In the genomic region with DNA sequence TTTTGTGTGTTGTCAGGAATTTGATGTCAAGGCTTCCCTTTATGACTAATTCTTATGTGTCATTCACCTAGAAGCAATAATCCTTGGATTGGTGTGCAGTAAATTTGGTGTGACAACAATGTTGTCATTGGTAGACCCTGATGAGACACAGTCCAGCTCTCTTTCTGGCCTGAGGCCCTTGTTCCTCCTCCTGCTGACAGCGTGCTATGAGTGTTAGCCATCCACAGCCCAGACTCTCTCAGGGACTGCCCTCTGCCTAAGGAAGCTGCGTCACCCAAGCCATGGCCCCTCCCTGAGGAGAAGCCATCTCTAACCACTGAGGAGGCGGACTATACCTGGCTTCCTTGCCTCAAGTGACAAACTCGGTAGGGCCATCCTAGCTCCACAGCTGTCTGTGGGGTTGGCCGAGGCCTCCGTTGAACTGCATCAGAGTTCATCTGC, we compare ENCODE assay signal across 15 cellular contexts. TPM values are rescaled to one million over a fixed set of nuclear protein-coding genes. Genes with fewer than 3 reads are reported as not detected.
DNase-seq lines count a peak whose midpoint lies in the region; TF ChIP-seq lines count a peak whose summit lies in the region.
"Had no signal": no experiment of that assay in that cellular context is flagged by ENCODE, and none has a peak within 500 bp of the region (broad histone marks: within the 10 kb centered on the region; RNA-seq: fewer than 3 reads in every experiment).

No MANE protein-coding gene starts in this region.

- H4K20me1 ChIP-seq in GM23248 (ENCODE audit: insufficient read depth), result no peaks in the 10 kb centered on the region
- H4K20me1 ChIP-seq: BLaER1 had no signal

- H3K4me1 ChIP-seq in GM23248 (ENCODE audit: insufficient read depth) (peaks cover 60% of the 10 kb centered on the region), esophagus (ENCODE audit: control insufficient read depth in 2 of 2, insufficient read depth in 2 of 2, low read length in 1 of 2) (peaks cover under 1 to 6% of the 10 kb centered on the region in 2 donors), trophoblast cell (ENCODE audit: control insufficient read depth in 1 of 2, insufficient read depth in 2 of 2, low read length in 2 of 2) (peaks cover 14 to 27% of the 10 kb centered on the region in 2 experiments), thyroid gland (peaks cover 25 to 35% of the 10 kb centered on the region in 2 donors)
- H3K4me1 ChIP-seq: BLaER1 had no signal

- H4K12ac ChIP-seq in trophoblast cell (ENCODE audit: low read depth, low read length), result peak overlapping the region; percentile 40

- peaks cover 38% of the 10 kb centered on the region for H3F3A ChIP-seq in GM23248 (ENCODE audit: insufficient read depth)

- H3K4ac ChIP-seq in trophoblast cell (ENCODE audit: low read depth, low read length), result no peak overlapping the region

- peak overlapping the region; percentile 93 for H4K91ac ChIP-seq in trophoblast cell (ENCODE audit: low read depth, low read length)

- H2BK5ac ChIP-seq in trophoblast cell (ENCODE audit: low read depth, low read length, poor library complexity), result peak overlapping the region; percentile 74

- H2AK5ac ChIP-seq in trophoblast cell (ENCODE audit: low read length), result peak overlapping the region; percentile 13

- peak overlapping the region; percentile 44 for H3K18ac ChIP-seq in trophoblast cell (ENCODE audit: low read length)

- TF ChIP-seq POLR2A in thyroid gland (IDR thresholded peaks at IDR 0.05), result no peak

- H3K9me2 ChIP-seq in GM23248 (ENCODE audit: insufficient read depth), result no peaks in the 10 kb centered on the region

- 82 to 89% methylated on average over 6 of the region's 6 CpGs for WGBS in GM23248 (ENCODE audit: low coverage in 1 of 2, low lambda C conversion rate in 2 of 2, missing lambda C conversion rate in 2 of 2), 2 experiments
- 87% methylated on average over 6 of the region's 6 CpGs for WGBS in esophagus, 2 donors
- WGBS in trophoblast cell (ENCODE audit: extremely low coverage, insufficient coverage, insufficient read length), result no CpG with 5 or more reads among the region's 6 CpGs
- 89 to 94% methylated on average over 6 of the region's 6 CpGs for WGBS in thyroid gland, 2 donors

- peak overlapping the region; percentile 68 for H4K8ac ChIP-seq in trophoblast cell (ENCODE audit: low read depth, low read length)

- peak overlapping the region; percentile 69 for H2BK12ac ChIP-seq in trophoblast cell (ENCODE audit: low read length)

- DNase-seq in GM23248 (peak; percentile 65), RPMI7951 (ENCODE audit: low read depth) (peak; percentile 93), trophoblast cell (peak; percentile 93 to 94), ureter (ENCODE audit: low spot score) (no peak), posterior cingulate gyrus (no peak), NCI-H226 (no peak), thyroid gland (no peak)
- DNase-seq: activated naive CD4-positive, alpha-beta T cell treated with Interleukin-2 at 50 U/mL for 16 hours; DND-41; gastrocnemius medialis; psoas muscle; SJCRH30 had no signal

- H3K4me2 ChIP-seq in GM23248 (ENCODE audit: unreplicated experiment) (no peak overlapping the region), trophoblast cell (ENCODE audit: low read length) (no peak overlapping the region)
- H3K4me2 ChIP-seq: BLaER1 had no signal

- H3K27ac ChIP-seq in GM23248, result peak overlapping the region; percentile 28; the same call in 1 of the 2 replicates
- H3K27ac ChIP-seq in esophagus (ENCODE audit: low read depth in 2 of 2, low read length in 1 of 2), result peak overlapping the region; percentile 79 to 93
- peak overlapping the region; percentile 40 for H3K27ac ChIP-seq in trophoblast cell (ENCODE audit: low read depth, low read length)
- no peak overlapping the region for H3K27ac ChIP-seq in thyroid gland
- H3K27ac ChIP-seq: BLaER1, gastrocnemius medialis, psoas muscle, SJCRH30, thoracic aorta had no signal

- H3K4me3 ChIP-seq in GM23248, result no peak overlapping the region
- H3K4me3 ChIP-seq in esophagus (ENCODE audit: low read depth in 1 of 2, low read length in 2 of 2), result no peak overlapping the region
- H3K4me3 ChIP-seq in trophoblast cell (ENCODE audit: low read depth, low read length), result no peak overlapping the region
- no peak overlapping the region for H3K4me3 ChIP-seq in thyroid gland (replicated peaks in 1 of 3)
- H3K4me3 ChIP-seq: BLaER1, gastrocnemius medialis, psoas muscle, SJCRH30, thoracic aorta had no signal

- H3K9ac ChIP-seq in GM23248 (no peak overlapping the region), trophoblast cell (ENCODE audit: low read length) (no peak overlapping the region)
- H3K9ac ChIP-seq: BLaER1 had no signal

- no peaks in the 10 kb centered on the region for H3K79me2 ChIP-seq in GM23248 (ENCODE audit: insufficient read depth)
- no peaks in the 10 kb centered on the region for H3K79me2 ChIP-seq in trophoblast cell (ENCODE audit: control insufficient read depth, insufficient read depth, low read length, poor library complexity)

- H3K14ac ChIP-seq in trophoblast cell (ENCODE audit: low read length), result peak overlapping the region; percentile 61

- H3K27me3 ChIP-seq in GM23248 (replicated peaks; ENCODE audit: insufficient read depth) (no peaks in the 10 kb centered on the region), esophagus (ENCODE audit: control insufficient read depth in 1 of 2, insufficient read depth in 2 of 2, low read length in 2 of 2) (no peaks in the 10 kb centered on the region), trophoblast cell (ENCODE audit: insufficient read depth, low read length) (no peaks in the 10 kb centered on the region), thyroid gland (no peaks in the 10 kb centered on the region)
- H3K27me3 ChIP-seq: BLaER1, gastrocnemius medialis, SJCRH30 had no signal

- in situ Hi-C loops in GM23248 (cut with MboI), result no loop called here

- no peak overlapping the region for H3K23ac ChIP-seq in trophoblast cell (ENCODE audit: low read length)

- no peak for TF ChIP-seq CTCF in thyroid gland (IDR thresholded peaks at IDR 0.05)

- no peaks in the 10 kb centered on the region for H3K9me3 ChIP-seq in GM23248 (ENCODE audit: low read depth)
- H3K9me3 ChIP-seq in esophagus (ENCODE audit: control insufficient read depth in 2 of 2, insufficient read depth in 1 of 2, low read depth in 1 of 2, low read length in 1 of 2), result no peaks in the 10 kb centered on the region
- no peaks in the 10 kb centered on the region for H3K9me3 ChIP-seq in trophoblast cell (ENCODE audit: insufficient read depth, low read depth, low read length)
- H3K9me3 ChIP-seq in thyroid gland, result no peaks in the 10 kb centered on the region
- H3K9me3 ChIP-seq: gastrocnemius medialis, psoas muscle, SJCRH30, thoracic aorta had no signal

- peak overlapping the region; percentile 59 for H2BK120ac ChIP-seq in trophoblast cell (ENCODE audit: insufficient read depth, low read length, poor library complexity)

- H2AFZ ChIP-seq in GM23248, result no peak overlapping the region
- peak overlapping the region; percentile 42 for H2AFZ ChIP-seq in trophoblast cell (ENCODE audit: insufficient read depth, low read length, poor library complexity)

- H3K79me1 ChIP-seq in trophoblast cell (ENCODE audit: low read length), result peaks cover 14% of the 10 kb centered on the region

- no peaks in the 10 kb centered on the region for H3K36me3 ChIP-seq in GM23248 (ENCODE audit: low read depth)
- no peaks in the 10 kb centered on the region for H3K36me3 ChIP-seq in esophagus (ENCODE audit: control insufficient read depth in 2 of 2, insufficient read depth in 2 of 2, low read length in 1 of 2)
- no peaks in the 10 kb centered on the region for H3K36me3 ChIP-seq in trophoblast cell (ENCODE audit: control insufficient read depth in 1 of 2, insufficient read depth in 2 of 2, low read length in 2 of 2)
- H3K36me3 ChIP-seq in thyroid gland, result no peaks in the 10 kb centered on the region
- H3K36me3 ChIP-seq: BLaER1, gastrocnemius medialis, SJCRH30, thoracic aorta had no signal

- intact Hi-C loops in posterior cingulate gyrus (cut with DNase I), result no loop called here
- intact Hi-C loops in thyroid gland (cut with DNase I), result no loop called here

RNA-seq across cellular contexts. Expression of a gene that starts 13.3 kb away (rescaled TPM):
- total RNA-seq in GM23248 (2014; rRNA removed; shearing (Covaris generic)), result 7.2 and 10.5 TPM in 2 replicates
- polyA plus RNA-seq in GM23248 (2016; fragmentation: Nextera tagmentation; extraction: Ambion mirVana) (10.7 and 12.4 TPM in 2 replicates), esophagus (100 to 1,000 TPM; 127 to 172 TPM)
- total RNA-seq in RPMI7951 (2014; rRNA removed; shearing (Covaris generic)), result 87.2 and 94.1 TPM in 2 replicates
- 1.8 and 2.2 TPM in 2 replicates for polyA plus RNA-seq in trophoblast cell (2013)
- total RNA-seq in ureter (58.1 TPM), thyroid gland (100 to 1,000 TPM in 1 of 4 donors, 10 to 100 TPM in 3; 32.4 to 244 (median 79.3) TPM)

RNA-seq across cellular contexts. Expression of a gene that starts 57.4 kb away (rescaled TPM):
- not detected in 2 replicates for total RNA-seq in GM23248 (2014; rRNA removed; shearing (Covaris generic))
- polyA plus RNA-seq in GM23248 (2016; fragmentation: Nextera tagmentation; extraction: Ambion mirVana), result not detected in 2 replicates
- 5.2 and 5.8 TPM in 2 replicates for total RNA-seq in RPMI7951 (2014; rRNA removed; shearing (Covaris generic))
- 1 to 10 TPM in 1 of 2 donors, under 1 TPM in 1; 0.53 to 1.2 TPM for polyA plus RNA-seq in esophagus
- polyA plus RNA-seq in trophoblast cell (2013), result 0.17 and 0.23 TPM in 2 replicates
- 3.7 TPM for total RNA-seq in ureter
- total RNA-seq in thyroid gland, result 10 to 100 TPM in 3 of 4 donors, 1 to 10 TPM in 1; 9.7 to 33.3 (median 24.9) TPM
- total RNA-seq: SJCRH30 had no signal

Comparison
In these comparisons a context has a peak if more than half of its experiments do, and no peak if none do; other contexts are left out.
1. DNase-seq: peak in GM23248 (single experiment), RPMI7951 (single experiment) and trophoblast cell (2 of 2); none in ureter (single experiment), posterior cingulate gyrus (0 of 10), NCI-H226 (single experiment) and thyroid gland (0 of 2).
2. H3K27ac ChIP-seq: peak in GM23248 (single experiment), esophagus (2 of 2) and trophoblast cell (single experiment); none in thyroid gland (0 of 3).